Comparison of ENCODE assay signal across 9 cellular contexts in the genomic region with DNA sequence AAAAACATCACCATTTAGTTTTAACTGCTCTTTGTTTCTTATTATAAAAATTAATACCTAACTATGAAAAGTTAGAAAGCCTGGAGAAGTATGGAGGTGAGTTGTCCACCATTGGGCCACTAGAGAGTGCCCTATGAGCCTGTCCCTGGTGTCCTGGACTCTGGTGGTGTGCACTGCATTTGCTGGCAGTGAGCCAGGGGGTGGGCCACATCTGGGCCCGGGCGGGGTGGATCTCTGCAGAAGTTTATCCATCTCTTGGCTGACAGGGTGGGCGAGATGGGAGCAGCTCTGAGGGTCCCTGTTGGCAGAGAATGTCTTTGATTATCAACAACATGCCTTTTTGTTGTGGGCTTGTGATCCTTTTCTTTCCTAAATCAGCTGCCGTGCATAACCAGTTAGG. TPM values are rescaled to one million over a fixed set of nuclear protein-coding genes. Genes with fewer than 3 reads are reported as not detected.
DNase-seq lines count a peak whose midpoint lies in the region; ATAC-seq, FAIRE-seq and TF ChIP-seq lines count a peak whose summit lies in the region.
"Had no signal": no experiment of that assay in that cellular context is flagged by ENCODE, and none has a peak within 500 bp of the region (broad histone marks: within the 10 kb centered on the region; RNA-seq: fewer than 3 reads in every experiment).

No MANE protein-coding gene starts in this region.

- H3K4me3 Mint-ChIP-seq in activated T-cell treated with anti-CD3 and anti-CD28 coated beads, Interleukin-2, amount 50 U/mL, for 4 hours: peak overlapping the region; percentile 56

- peaks cover 91% of the 10 kb centered on the region for H3K4me1 Mint-ChIP-seq in activated T-cell treated with anti-CD3 and anti-CD28 coated beads, Interleukin-2, amount 50 U/mL, for 4 hours (ENCODE audit: low read depth)

- H3K36me3 Mint-ChIP-seq in activated T-cell treated with anti-CD3 and anti-CD28 coated beads, Interleukin-2, amount 50 U/mL, for 4 hours (ENCODE audit: insufficient read depth): peaks cover 19% of the 10 kb centered on the region

- H3K9me3 Mint-ChIP-seq in activated T-cell treated with anti-CD3 and anti-CD28 coated beads, Interleukin-2, amount 50 U/mL, for 4 hours: no peaks in the 10 kb centered on the region

- TF ChIP-seq CTCF in SU-DHL-6 (IDR thresholded peaks at IDR 0.05; ENCODE audit: insufficient read depth, low read length, poor library complexity, severe bottlenecking) (no peak), right atrium auricular region (IDR thresholded peaks at IDR 0.05) (no peak), thoracic aorta (IDR thresholded peaks at IDR 0.05) (no peak)

- H4K20me1 ChIP-seq in SU-DHL-6 (ENCODE audit: low read depth, low read length): peaks cover 24% of the 10 kb centered on the region; the same call in 1 of the 2 replicates

- no peak for DNase-seq in activated T-cell treated with anti-CD3 and anti-CD28 coated beads, Interleukin-2, amount 50 U/mL, for 4 hours
- no peak for DNase-seq in activated T-cell treated with anti-CD3 and anti-CD28 coated beads, Interleukin-2, amount 50 U/mL, for 48 hours
- DNase-seq in right atrium auricular region (ENCODE audit: low spot score) (no peak), thoracic aorta (ENCODE audit: low spot score) (no peak), retina (no peak), urothelium cell line (ENCODE audit: low spot score) (no peak)
- DNase-seq in stimulated activated CD4-positive, alpha-beta T cell treated with anti-CD3 and anti-CD28 coated beads, Interleukin-12 subunit alpha, Interleukin-12 subunit beta, amount 100 ng/mL, for 4 hours: no peak

- H3K36me3 ChIP-seq in SU-DHL-6 (ENCODE audit: low read length): no peaks in the 10 kb centered on the region
- H3K36me3 ChIP-seq in right atrium auricular region: no peaks in the 10 kb centered on the region
- H3K36me3 ChIP-seq in thoracic aorta: no peaks in the 10 kb centered on the region

- ATAC-seq in activated T-cell treated with anti-CD3 and anti-CD28 coated beads, Interleukin-2, amount 50 U/mL, for 4 hours: no peak
- no peak for ATAC-seq in thoracic aorta (ENCODE audit: insufficient number of reproducible peaks, low FRiP score, low read depth)

- H3K4me3 ChIP-seq in SU-DHL-6 (ENCODE audit: insufficient read depth, low read length, poor library complexity, severe bottlenecking) (peak overlapping the region; percentile 38), right atrium auricular region (peak overlapping the region in 1 of 2 donors; percentile 31), thoracic aorta (peak overlapping the region; percentile 67)
- H3K4me3 ChIP-seq: SJSA1 had no signal

- peaks cover 38% of the 10 kb centered on the region for H3F3A ChIP-seq in SU-DHL-6 (ENCODE audit: insufficient read depth)

- H3K27me3 Mint-ChIP-seq in activated T-cell treated with anti-CD3 and anti-CD28 coated beads, Interleukin-2, amount 50 U/mL, for 4 hours (ENCODE audit: low read depth): no peaks in the 10 kb centered on the region

- no peaks in the 10 kb centered on the region for H3K9me2 ChIP-seq in SU-DHL-6 (replicated peaks; ENCODE audit: insufficient read depth, low read length)

- peak overlapping the region; percentile 88 for H3K4me2 ChIP-seq in SU-DHL-6 (ENCODE audit: low read depth, low read length, poor library complexity, severe bottlenecking)

- H3K79me2 ChIP-seq in SU-DHL-6 (ENCODE audit: insufficient read depth, low read length): peaks cover 96% of the 10 kb centered on the region

- peaks cover 0 to 97% of the 10 kb centered on the region in 2 donors for H3K4me1 ChIP-seq in right atrium auricular region
- peaks cover 51 to 97% of the 10 kb centered on the region in 2 donors for H3K4me1 ChIP-seq in thoracic aorta (ENCODE audit: control insufficient read depth in 1 of 2, low read depth in 2 of 2)

- FAIRE-seq in urothelium cell line (lab: Jason Lieb, UNC): no peak

- H3K9me3 ChIP-seq in SU-DHL-6 (ENCODE audit: insufficient read depth, low read length): no peaks in the 10 kb centered on the region
- H3K9me3 ChIP-seq in right atrium auricular region: no peaks in the 10 kb centered on the region
- no peaks in the 10 kb centered on the region for H3K9me3 ChIP-seq in thoracic aorta
- H3K9me3 ChIP-seq: SJSA1 had no signal

- H2AFZ ChIP-seq in SU-DHL-6 (ENCODE audit: low read depth, low read length, severe bottlenecking): no peak overlapping the region

- H3K27ac ChIP-seq in SU-DHL-6 (ENCODE audit: low read depth, low read length) (peak overlapping the region; percentile 83), right atrium auricular region (peak overlapping the region; percentile 13 to 27), thoracic aorta (peak overlapping the region; percentile 37 to 71)
- H3K27ac ChIP-seq: SJSA1 had no signal

- H3K27me3 ChIP-seq in SU-DHL-6 (ENCODE audit: low read length): no peaks in the 10 kb centered on the region
- H3K27me3 ChIP-seq in right atrium auricular region: no peaks in the 10 kb centered on the region
- H3K27me3 ChIP-seq in thoracic aorta (replicated peaks; ENCODE audit: insufficient read depth): no peaks in the 10 kb centered on the region
- H3K27me3 ChIP-seq: SJSA1 had no signal

- peak overlapping the region; percentile 48 for H3K9ac ChIP-seq in SU-DHL-6 (ENCODE audit: low read length)

RNA-seq across cellular contexts. Expression of a gene that starts 8.2 kb away (rescaled TPM):
- total RNA-seq in activated T-cell treated with anti-CD3 and anti-CD28 coated beads, Interleukin-2, amount 50 U/mL, for 4 hours: 10 to 100 TPM; 24.7 to 27.4 (median 25.9) TPM
- 10 to 100 TPM in 1 of 2 donors, 1 to 10 TPM in 1; 7.3 to 14.9 TPM for total RNA-seq in right atrium auricular region
- total RNA-seq in thoracic aorta: 10 to 100 TPM; 34.5 to 47.6 TPM

Comparison
In these comparisons a context has a peak if more than half of its experiments do, and no peak if none do; other contexts are left out.
1. H3K27ac ChIP-seq: peak in every context shown above with its lines; median percentile 83 in SU-DHL-6; 54 in thoracic aorta; 20 in right atrium auricular region.